11 cellular contexts compared by ENCODE assay signal in the genomic region with DNA sequence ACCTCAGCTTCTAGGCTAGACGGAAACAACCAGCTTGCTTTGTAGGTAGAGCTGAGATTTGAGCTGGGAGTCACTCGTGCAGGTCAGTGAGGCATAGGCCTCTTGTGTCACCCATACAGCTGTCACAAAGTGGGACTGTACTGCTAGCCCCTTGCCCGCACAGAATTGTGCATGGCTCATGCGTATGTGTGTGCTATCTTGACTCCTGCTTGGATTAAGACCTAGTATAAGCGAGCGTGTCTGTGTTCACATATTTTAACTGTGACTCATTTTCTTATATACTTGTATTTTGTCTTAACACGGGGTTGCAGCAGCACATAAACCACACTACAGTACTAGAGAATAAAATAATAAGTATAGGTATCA.
DNase-seq lines count a peak whose midpoint lies in the region; ATAC-seq and TF ChIP-seq lines count a peak whose summit lies in the region.
"Had no signal": no experiment of that assay in that cellular context is flagged by ENCODE, and none has a peak within 500 bp of the region (broad histone marks: within the 10 kb centered on the region; RNA-seq: fewer than 3 reads in every experiment).

No MANE protein-coding gene starts in this region.

- H3K36me3 Mint-ChIP-seq in memory B cell, result peaks cover 1% of the 10 kb centered on the region

- H3K4me1 ChIP-seq in tibial artery, result peaks cover 0 to 36% (median 25%) of the 10 kb centered on the region in 4 donors

- H3K4me1 Mint-ChIP-seq in memory B cell, result peaks cover 17% of the 10 kb centered on the region

- no peaks in the 10 kb centered on the region for H3K27me3 Mint-ChIP-seq in memory B cell

- H3K36me3 ChIP-seq in tibial artery, result peaks cover 50 to 78% (median 67%) of the 10 kb centered on the region in 3 donors

- peak; percentile 37 for DNase-seq in activated effector memory CD4-positive, alpha-beta T cell treated with anti-CD3 and anti-CD28 coated beads, Interleukin-2, amount 50 U/mL, for 16 hours
- no peak for DNase-seq in activated effector memory CD4-positive, alpha-beta T cell treated with Interleukin-2 at 50 U/mL for 16 hours
- DNase-seq in cardiac fibroblast (ENCODE audit: low read depth in 2 of 2) (peak; percentile 63 to 73), memory B cell (ENCODE audit: low spot score in 2 of 2) (no peak), tibial artery (no peak), DMS 273 (lab: John Stamatoyannopoulos, UW; ENCODE audit: unreplicated experiment) (no peak), iPS-NIHi7 (ENCODE audit: extremely low spot score) (no peak)
- no peak for DNase-seq in stimulated activated naive CD4-positive, alpha-beta T cell treated with Interleukin-2 at 50 U/mL for 16 hours (lab: John Stamatoyannopoulos, UW)
- DNase-seq: activated CD4-positive, CD25-positive, alpha-beta regulatory T cell treated with anti-CD3 and anti-CD28 coated beads, Interleukin-2, amount 50 U/mL, for 72 hours; AML-193 had no signal

- peak overlapping the region; percentile 58 for H3K27ac Mint-ChIP-seq in memory B cell

- ATAC-seq in memory B cell (ENCODE audit: low read depth), result no peak

- peak overlapping the region; percentile 45 to 53 for H3K27ac ChIP-seq in tibial artery

- no peaks in the 10 kb centered on the region for H3K27me3 ChIP-seq in tibial artery
- H3K27me3 ChIP-seq: cardiac muscle cell had no signal

- intact Hi-C loops in tibial artery (cut with DNase I; ENCODE audit: low total_unique reads), result no loop called here

- H3K9me3 ChIP-seq in tibial artery, result no peaks in the 10 kb centered on the region

- H3K4me3 ChIP-seq in cardiac fibroblast (replicated peaks in 1 of 2; ENCODE audit: low read depth in 2 of 2, low read length in 2 of 2) (no peak overlapping the region), tibial artery (no peak overlapping the region)
- H3K4me3 ChIP-seq: cardiac muscle cell had no signal

- no peaks in the 10 kb centered on the region for H3K9me3 Mint-ChIP-seq in memory B cell

- TF ChIP-seq CTCF in cardiac fibroblast (IDR thresholded peaks at IDR 0.05; ENCODE audit: low read depth, low read length) (no peak), tibial artery (IDR thresholded peaks at IDR 0.05) (no peak)

- no peak overlapping the region for H3K4me3 Mint-ChIP-seq in memory B cell

Comparison
In these comparisons a context has a peak if more than half of its experiments do, and no peak if none do; other contexts are left out.
1. DNase-seq: peak in activated effector memory CD4-positive, alpha-beta T cell treated with anti-CD3 and anti-CD28 coated beads, Interleukin-2, amount 50 U/mL, for 16 hours (single experiment) and cardiac fibroblast (2 of 2); none in activated effector memory CD4-positive, alpha-beta T cell treated with Interleukin-2 at 50 U/mL for 16 hours (single experiment), memory B cell (0 of 2), tibial artery (0 of 2), stimulated activated naive CD4-positive, alpha-beta T cell treated with Interleukin-2 at 50 U/mL for 16 hours (single experiment), DMS 273 (single experiment) and iPS-NIHi7 (single experiment).